In the genomic region with DNA sequence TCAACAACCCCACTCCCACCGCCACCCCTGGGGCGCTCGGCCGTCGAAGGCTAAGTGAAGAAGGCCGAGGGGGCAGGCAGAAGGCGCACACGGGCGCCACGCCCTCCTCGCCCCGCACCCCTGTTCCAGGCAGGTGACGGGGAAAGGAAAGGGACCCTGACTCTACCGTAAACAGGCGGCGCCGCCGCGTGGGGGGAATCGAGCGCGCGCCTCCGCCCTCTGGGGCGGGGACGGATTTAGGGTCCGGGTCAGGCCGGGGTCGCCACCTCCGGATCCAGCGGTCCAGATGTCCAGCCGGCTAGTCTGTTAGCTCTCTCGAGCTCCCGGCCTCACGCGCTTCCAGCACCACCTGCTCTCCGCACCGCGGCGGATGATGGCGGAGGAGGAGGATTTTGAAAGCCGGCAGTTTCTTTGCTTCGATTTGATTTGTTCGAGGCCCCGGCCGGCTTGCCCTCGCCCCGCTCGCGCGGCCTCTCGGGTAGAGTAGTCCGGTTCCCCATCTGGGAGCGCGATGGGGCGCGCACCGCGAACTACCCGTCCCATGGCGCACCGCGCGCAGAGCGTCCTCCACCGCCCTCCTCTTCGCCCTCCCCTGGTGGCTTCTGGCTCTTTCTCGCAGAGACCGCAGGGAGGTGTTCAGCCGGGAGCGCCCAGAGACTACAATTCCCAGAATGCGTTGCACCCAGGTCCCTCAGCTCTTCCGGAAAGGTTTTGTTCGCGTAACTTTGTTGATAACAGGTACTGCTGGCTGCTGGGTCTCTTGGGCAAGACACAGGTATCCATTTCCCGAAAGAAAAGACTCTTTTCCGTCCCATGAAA, we compare ENCODE assay signal across 8 cellular contexts. TPM values are rescaled to one million over a fixed set of nuclear protein-coding genes. Genes with fewer than 3 reads are reported as not detected.
A peak's percentile ranks its signal among the peaks of the same experiment; 100 is the strongest.
DNase-seq lines count a peak whose midpoint lies in the region; ATAC-seq, FAIRE-seq and TF ChIP-seq lines count a peak whose summit lies in the region.

A gene with protein sequence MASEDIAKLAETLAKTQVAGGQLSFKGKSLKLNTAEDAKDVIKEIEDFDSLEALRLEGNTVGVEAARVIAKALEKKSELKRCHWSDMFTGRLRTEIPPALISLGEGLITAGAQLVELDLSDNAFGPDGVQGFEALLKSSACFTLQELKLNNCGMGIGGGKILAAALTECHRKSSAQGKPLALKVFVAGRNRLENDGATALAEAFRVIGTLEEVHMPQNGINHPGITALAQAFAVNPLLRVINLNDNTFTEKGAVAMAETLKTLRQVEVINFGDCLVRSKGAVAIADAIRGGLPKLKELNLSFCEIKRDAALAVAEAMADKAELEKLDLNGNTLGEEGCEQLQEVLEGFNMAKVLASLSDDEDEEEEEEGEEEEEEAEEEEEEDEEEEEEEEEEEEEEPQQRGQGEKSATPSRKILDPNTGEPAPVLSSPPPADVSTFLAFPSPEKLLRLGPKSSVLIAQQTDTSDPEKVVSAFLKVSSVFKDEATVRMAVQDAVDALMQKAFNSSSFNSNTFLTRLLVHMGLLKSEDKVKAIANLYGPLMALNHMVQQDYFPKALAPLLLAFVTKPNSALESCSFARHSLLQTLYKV (minus strand): TSS at position 368 of the 819 bp plus-strand sequence. CDS start 5,143 bp downstream, outside the sequence.

- H3K9me3 ChIP-seq in astrocyte (ENCODE audit: insufficient read depth, low read depth, low read length) (no peaks in the 10 kb centered on the region), right cardiac atrium (ENCODE audit: control insufficient read depth, low read length) (no peaks in the 10 kb centered on the region), uterus (no peaks in the 10 kb centered on the region)

- peak within 1 kb of the TSS; percentile 96 for H3K27ac ChIP-seq in astrocyte (ENCODE audit: low read depth, low read length)
- H3K27ac ChIP-seq in right cardiac atrium (ENCODE audit: low read length): peak within 1 kb of the TSS; percentile 45
- peak within 1 kb of the TSS; percentile 74 to 93 for H3K27ac ChIP-seq in uterus

- peaks cover 19% of the 10 kb centered on the region for H4K20me1 ChIP-seq in astrocyte (ENCODE audit: insufficient read depth, low read length)

- peak within 1 kb of the TSS; percentile 87 for H3K27ac Mint-ChIP-seq in astrocyte (ENCODE audit: unreplicated experiment)

- peak; percentile 97 for DNase-seq in NCI-H2029 (lab: John Stamatoyannopoulos, UW)
- DNase-seq in T-helper 22 cell (ENCODE audit: low read depth): peak; percentile 98
- peak; percentile 96 for DNase-seq in astrocyte (ENCODE audit: low read depth)
- DNase-seq in right cardiac atrium: peak; percentile 98 to 99 (median 99)
- DNase-seq in pulmonary artery endothelial cell (ENCODE audit: low read depth, low spot score): peak; percentile 94
- peak; percentile 96 to 98 for DNase-seq in uterus

- TF ChIP-seq POLR2A in GM18505 (IDR thresholded peaks at IDR 0.05; ENCODE audit: borderline replicate concordance, extremely low read depth, insufficient read depth, insufficient read length): peak; percentile 87
- peak; percentile 57 to 90 for TF ChIP-seq POLR2A in uterus (IDR thresholded peaks at IDR 0.05)

- peaks cover 2% of the 10 kb centered on the region for H3K36me3 Mint-ChIP-seq in astrocyte (ENCODE audit: low read depth, unreplicated experiment)

- H3K4me3 Mint-ChIP-seq in astrocyte (ENCODE audit: unreplicated experiment): peak within 1 kb of the TSS; percentile 92

- H3K4me1 ChIP-seq in astrocyte (ENCODE audit: insufficient read depth, low read length) (peaks cover 36% of the 10 kb centered on the region), right cardiac atrium (ENCODE audit: control insufficient read depth, insufficient read depth, low read length) (no peaks in the 10 kb centered on the region), uterus (no peaks in the 10 kb centered on the region)

- H3K27me3 ChIP-seq in astrocyte (ENCODE audit: insufficient read depth, low read length): no peaks in the 10 kb centered on the region
- H3K27me3 ChIP-seq in right cardiac atrium (ENCODE audit: control insufficient read depth, insufficient read depth): no peaks in the 10 kb centered on the region
- no peaks in the 10 kb centered on the region for H3K27me3 ChIP-seq in uterus

- H3K9me3 Mint-ChIP-seq in astrocyte (ENCODE audit: unreplicated experiment): no peaks in the 10 kb centered on the region

- TF ChIP-seq CTCF in astrocyte (IDR thresholded peaks at IDR 0.05; ENCODE audit: insufficient read depth, low read depth, low read length): no peak
- TF ChIP-seq CTCF in uterus (IDR thresholded peaks at IDR 0.05): peak; percentile 16 to 45 (median 36)

- H3K79me2 ChIP-seq in astrocyte (ENCODE audit: insufficient read depth, low read length): peaks cover 48% of the 10 kb centered on the region

- intact Hi-C loops in right cardiac atrium (cut with DNase I): no loop called here
- intact Hi-C loops in uterus (cut with DNase I; ENCODE audit: low total_unique reads): no loop called here

- H3K36me3 ChIP-seq in astrocyte (ENCODE audit: insufficient read depth, low read length) (peaks cover 5% of the 10 kb centered on the region), uterus (no peaks in the 10 kb centered on the region)

- no peaks in the 10 kb centered on the region for H3K27me3 Mint-ChIP-seq in astrocyte (ENCODE audit: low read depth, unreplicated experiment)

- peak; percentile 90 for ATAC-seq in GM18505 (IDR thresholded peaks at IDR 0.05; ENCODE audit: unreplicated experiment)
- peak; percentile 88 for ATAC-seq in HG02973 (IDR thresholded peaks at IDR 0.05; ENCODE audit: unreplicated experiment)
- peak; percentile 99 to 100 for ATAC-seq in right cardiac atrium

- under 1% methylated on average over 77 of the region's 77 CpGs for WGBS in right cardiac atrium

- H3K4me1 Mint-ChIP-seq in astrocyte (ENCODE audit: low read depth, unreplicated experiment): peaks cover 34% of the 10 kb centered on the region

- H3K9ac ChIP-seq in astrocyte (ENCODE audit: low read length): peak within 1 kb of the TSS; percentile 95

- FAIRE-seq in astrocyte (lab: Jason Lieb, UNC): no peak

- H3K4me3 ChIP-seq in astrocyte (ENCODE audit: insufficient read depth, low read depth, low read length) (peak within 1 kb of the TSS; percentile 85), right cardiac atrium (ENCODE audit: low read length) (peak within 1 kb of the TSS; percentile 70), uterus (peak within 1 kb of the TSS; percentile 59 to 80)

- peak within 1 kb of the TSS; percentile 85 for H3K4me2 ChIP-seq in astrocyte (ENCODE audit: low read length)

- peak within 1 kb of the TSS; percentile 76 for H2AFZ ChIP-seq in astrocyte (ENCODE audit: low read depth, low read length)

RNA-seq across cellular contexts. Expression of the gene that starts here (rescaled TPM):
- total RNA-seq in astrocyte (68.4 and 77.8 TPM in 2 replicates), right cardiac atrium (10 to 100 TPM; 26.0 to 38.5 (median 33.4) TPM), pulmonary artery endothelial cell (120 and 191 TPM in 2 replicates), uterus (10 to 100 TPM; 18.7 to 38.7 (median 35.6) TPM)
- 26.9 TPM for polyA plus RNA-seq in right cardiac atrium

Comparison
In these comparisons a context has a peak if more than half of its experiments do, and no peak if none do; other contexts are left out.
1. Peak in every context shown above with its lines: DNase-seq, ATAC-seq, H3K4me3 ChIP-seq and H3K27ac ChIP-seq.
2. H3K27ac ChIP-seq: peak in every context shown above with its lines; median percentile 96 in astrocyte; 84 in uterus; 45 in right cardiac atrium.